Comparison of ENCODE assay signal across 8 cellular contexts in genomic region chr18:33576999-33577687, GRCh38. TPM values are rescaled to one million over a fixed set of nuclear protein-coding genes. Genes with fewer than 3 reads are reported as not detected.
A peak's percentile ranks its signal among the peaks of the same experiment; 100 is the strongest.
DNase-seq lines count a peak whose midpoint lies in the region; ATAC-seq, FAIRE-seq and TF ChIP-seq lines count a peak whose summit lies in the region.

No MANE protein-coding gene starts in this region.

- H3K4me3 ChIP-seq in DOHH2 (ENCODE audit: low read length): peak overlapping the region; percentile 2
- peak overlapping the region; percentile 80 for H3K4me3 ChIP-seq in NT2/D1 (ENCODE audit: insufficient read length, low read depth)
- H3K4me3 ChIP-seq in esophagus squamous epithelium: peak overlapping the region; percentile 28 to 80 (median 62)
- peak overlapping the region in 3 of 4 donors; percentile 49 to 63 (median 55) for H3K4me3 ChIP-seq in pancreas

- DNase-seq in NT2/D1 (ENCODE audit: low read depth, low spot score) (no peak), esophagus squamous epithelium (lab: John Stamatoyannopoulos, UW) (no peak), pancreas (no peak), NCI-H1105 (lab: John Stamatoyannopoulos, UW) (no peak), NCI-H2196 treated with DMSO at 0.1 percent for 48 hours (lab: John Stamatoyannopoulos, UW; ENCODE audit: unreplicated experiment) (no peak), C1 segment of cervical spinal cord (lab: John Stamatoyannopoulos, UW) (no peak), amniotic stem cell (lab: John Stamatoyannopoulos, UW) (no peak)

- no peaks in the 10 kb centered on the region for H3K9me2 ChIP-seq in DOHH2 (replicated peaks; ENCODE audit: control insufficient read depth, low read length)

- H4K20me1 ChIP-seq in DOHH2 (ENCODE audit: control insufficient read depth, insufficient read depth, low read depth, low read length): no peaks in the 10 kb centered on the region

- ATAC-seq in pancreas: no peak

- H3K4me1 ChIP-seq in DOHH2 (ENCODE audit: control insufficient read depth, low read length) (peaks cover 34% of the 10 kb centered on the region), NT2/D1 (ENCODE audit: insufficient read depth, insufficient read length) (peaks cover 3% of the 10 kb centered on the region), esophagus squamous epithelium (peaks cover 2 to 20% (median 5%) of the 10 kb centered on the region in 3 donors), pancreas (peaks cover 0 to 11% (median 0%) of the 10 kb centered on the region in 3 donors)

- intact Hi-C loops in esophagus squamous epithelium (cut with DNase I): no loop called here
- intact Hi-C loops in pancreas (cut with DNase I): no loop called here

- H3K9ac ChIP-seq in NT2/D1 (ENCODE audit: insufficient read length, low read depth): peak overlapping the region; percentile 76

- H3K36me3 ChIP-seq in DOHH2 (ENCODE audit: control insufficient read depth, low read length) (no peaks in the 10 kb centered on the region), NT2/D1 (ENCODE audit: insufficient read depth, insufficient read length, low read length) (no peaks in the 10 kb centered on the region), esophagus squamous epithelium (no peaks in the 10 kb centered on the region), pancreas (no peaks in the 10 kb centered on the region)

- H3F3A ChIP-seq in DOHH2 (ENCODE audit: control insufficient read depth, insufficient read depth): no peaks in the 10 kb centered on the region

- no peaks in the 10 kb centered on the region for H3K27me3 ChIP-seq in DOHH2 (ENCODE audit: control insufficient read depth, low read length)
- peaks cover 32% of the 10 kb centered on the region for H3K27me3 ChIP-seq in NT2/D1 (ENCODE audit: insufficient read depth, insufficient read length)
- H3K27me3 ChIP-seq in esophagus squamous epithelium: peaks cover 0 to 53% (median 0%) of the 10 kb centered on the region in 4 donors
- peaks cover 0 to 13% (median 0%) of the 10 kb centered on the region in 4 donors for H3K27me3 ChIP-seq in pancreas

- TF ChIP-seq CTCF in DOHH2 (IDR thresholded peaks at IDR 0.05; ENCODE audit: low read depth, low read length, poor library complexity, severe bottlenecking) (no peak), esophagus squamous epithelium (IDR thresholded peaks at IDR 0.05) (no peak), pancreas (IDR thresholded peaks at IDR 0.05) (no peak)

- peak overlapping the region; percentile 31 for H3K4me2 ChIP-seq in DOHH2 (ENCODE audit: low read length)

- no peak for TF ChIP-seq POLR2A in esophagus squamous epithelium (IDR thresholded peaks at IDR 0.05)

- no peaks in the 10 kb centered on the region for H3K79me2 ChIP-seq in DOHH2 (ENCODE audit: control insufficient read depth, low read length)

- no peak for FAIRE-seq in pancreas (lab: Jason Lieb, UNC)

- WGBS in esophagus squamous epithelium, 2 donors: 17 to 22% methylated on average over 8 of the region's 8 CpGs
- 9 to 11% methylated on average over 8 of the region's 8 CpGs for WGBS in pancreas, 2 donors

- H3K27ac ChIP-seq in DOHH2 (ENCODE audit: low read depth, low read length) (peak overlapping the region; percentile 37), esophagus squamous epithelium (peak overlapping the region; percentile 50 to 94 (median 83)), pancreas (peak overlapping the region; percentile 75 to 84 (median 76))

- H3K9me3 ChIP-seq in DOHH2 (ENCODE audit: control insufficient read depth, insufficient read depth, low read length): peaks cover 9% of the 10 kb centered on the region; the same call in 1 of the 2 replicates
- H3K9me3 ChIP-seq in NT2/D1 (ENCODE audit: insufficient read depth, low read length): no peaks in the 10 kb centered on the region
- H3K9me3 ChIP-seq in esophagus squamous epithelium: no peaks in the 10 kb centered on the region
- H3K9me3 ChIP-seq in pancreas: no peaks in the 10 kb centered on the region

RNA-seq across cellular contexts. Expression of gene ASXL3, which starts 0.9 kb away (rescaled TPM):
- under 1 TPM in 3 of 4 donors, not detected in 1; 0.18 to 0.57 (median 0.18) TPM for total RNA-seq in esophagus squamous epithelium
- total RNA-seq in pancreas: 1 to 10 TPM; 1.5 to 2.5 (median 1.6) TPM
- under 1 TPM; 0.49 to 0.57 TPM for polyA plus RNA-seq in pancreas

Comparison
In these comparisons a context has a peak if more than half of its experiments do, and no peak if none do; other contexts are left out.
1. H3K4me3 ChIP-seq: peak in every context shown above with its lines; median percentile 80 in NT2/D1; 62 in esophagus squamous epithelium; 55 in pancreas; 2 in DOHH2.